Comparison of ENCODE assay signal across 32 cellular contexts in genomic region chr3:114718897-114719208, GRCh38.
DNase-seq lines count a peak whose midpoint lies in the region; ATAC-seq and TF ChIP-seq lines count a peak whose summit lies in the region.
"Had no signal": no experiment of that assay in that cellular context is flagged by ENCODE, and none has a peak within 500 bp of the region (broad histone marks: within the 10 kb centered on the region; RNA-seq: fewer than 3 reads in every experiment).

No MANE protein-coding gene starts in this region.

- H2BK5ac ChIP-seq in mesendoderm (ENCODE audit: low read length) = no peak overlapping the region

- H3K27ac ChIP-seq in VCaP (peak overlapping the region; percentile 72), psoas muscle (peak overlapping the region; percentile 48), mesendoderm (ENCODE audit: low read depth, low read length) (no peak overlapping the region)
- H3K27ac ChIP-seq: colonic mucosa, neutrophil, prostate gland had no signal

- no peaks in the 10 kb centered on the region for H3K27me3 ChIP-seq in Caco-2 (replicated peaks; ENCODE audit: control insufficient read depth, insufficient read depth, low read length)
- no peaks in the 10 kb centered on the region for H3K27me3 ChIP-seq in psoas muscle (ENCODE audit: insufficient read depth in 3 of 3, low read length in 2 of 3)
- H3K27me3 ChIP-seq in mesendoderm (ENCODE audit: insufficient read depth, low read length, poor library complexity) = no peaks in the 10 kb centered on the region
- H3K27me3 ChIP-seq: colonic mucosa, heart right ventricle, neutrophil, upper lobe of right lung had no signal

- no peaks in the 10 kb centered on the region for H3K9me3 ChIP-seq in Caco-2
- H3K9me3 ChIP-seq in psoas muscle = no peaks in the 10 kb centered on the region
- H3K9me3 ChIP-seq: colonic mucosa, heart right ventricle, neutrophil, prostate gland, upper lobe of right lung had no signal

- H3K27me3 Mint-ChIP-seq in Caco-2 (ENCODE audit: insufficient read depth, unreplicated experiment) = no peaks in the 10 kb centered on the region
- H3K27me3 Mint-ChIP-seq in type B pancreatic cell = no peaks in the 10 kb centered on the region
- H3K27me3 Mint-ChIP-seq: activated naive CD8-positive, alpha-beta T cell; B cell; CD4-positive, alpha-beta memory T cell; effector memory CD8-positive, alpha-beta T cell; stimulated activated naive B cell treated with anti-CD40 and anti-IgM and Interleukin-4, amounts not matched to agents 10 μg/mL and 1 μg/mL and 100 μg/mL, for 72 hours; T-cell had no signal

- no peak overlapping the region for H3K4ac ChIP-seq in mesendoderm (ENCODE audit: low read depth, low read length)

- H3K9ac ChIP-seq in mesendoderm (ENCODE audit: low read length) = no peak overlapping the region

- no peak overlapping the region for H2BK120ac ChIP-seq in mesendoderm (ENCODE audit: low read depth, low read length)

- no peak overlapping the region for H3K4me2 ChIP-seq in mesendoderm (ENCODE audit: low read length)

- H3K18ac ChIP-seq in mesendoderm (ENCODE audit: low read length) = no peak overlapping the region

- no peak overlapping the region for H2BK15ac ChIP-seq in mesendoderm (replicated peaks; ENCODE audit: low read depth)

- TF ChIP-seq CTCF in Caco-2 (IDR thresholded peaks at IDR 0.05; ENCODE audit: insufficient read depth in 1 of 2, low read depth in 1 of 2, low read length in 1 of 2, severe bottlenecking in 1 of 2, unreplicated experiment in 1 of 2) (no peak), VCaP (conservative IDR thresholded peaks at IDR 0.05) (no peak), psoas muscle (IDR thresholded peaks at IDR 0.05) (no peak), type B pancreatic cell (conservative IDR thresholded peaks at IDR 0.05) (no peak)

- no peak overlapping the region for H4K8ac ChIP-seq in mesendoderm (ENCODE audit: low read depth, low read length)

- no peak overlapping the region for H3K56ac ChIP-seq in mesendoderm (ENCODE audit: low read length)

- H3K36me3 ChIP-seq in Caco-2 (ENCODE audit: control insufficient read depth, insufficient read depth, low read length) = no peaks in the 10 kb centered on the region
- H3K36me3 ChIP-seq in psoas muscle (ENCODE audit: insufficient read depth in 1 of 2, low read depth in 1 of 2) = no peaks in the 10 kb centered on the region
- H3K36me3 ChIP-seq in mesendoderm (ENCODE audit: control insufficient read depth, insufficient read depth, low read length) = no peaks in the 10 kb centered on the region
- H3K36me3 ChIP-seq: colonic mucosa, heart right ventricle, neutrophil, prostate gland, upper lobe of right lung had no signal

- H3K79me2 ChIP-seq in mesendoderm (ENCODE audit: control insufficient read depth, insufficient read depth, low read length) = no peaks in the 10 kb centered on the region

- DNase-seq in Caco-2 = no peak
- DNase-seq in left lobe of liver (ENCODE audit: low spot score) = no peak
- no peak for DNase-seq in psoas muscle
- DNase-seq in type B pancreatic cell (ENCODE audit: extremely low spot score, unreplicated experiment) = no peak
- DNase-seq in mesendoderm = no peak
- no peak for DNase-seq in HCEC 1CT
- DNase-seq: activated CD4-positive, alpha-beta T cell treated with anti-CD3 and anti-CD28 coated beads for 48 hours; activated effector memory CD4-positive, alpha-beta T cell treated with anti-CD3 and anti-CD28 coated beads, Interleukin-2, amount 50 U/mL, for 16 hours; activated T-cell treated with anti-CD3 and anti-CD28 coated beads, Interleukin-2, amount 50 U/mL, for 1 hour; anterior cingulate cortex; CD4-positive, alpha-beta memory T cell; colonic mucosa; DMS 273 treated with DMSO at 0.1 percent for 48 hours; effector memory CD8-positive, alpha-beta T cell; GOT3; heart right ventricle; KBM-7; left cardiac atrium; NCI-H1105; NCI-H187; NCI-H2171; NCI-H510A; RPMI8226; stimulated activated naive B cell treated with anti-CD40 and anti-IgM and Interleukin-4, amounts not matched to agents 10 μg/mL and 1 μg/mL and 100 μg/mL, for 72 hours; T-cell; upper lobe of right lung had no signal

- peaks cover 23% of the 10 kb centered on the region for H3K36me3 Mint-ChIP-seq in Caco-2 (ENCODE audit: insufficient read depth, unreplicated experiment)
- no peaks in the 10 kb centered on the region for H3K36me3 Mint-ChIP-seq in type B pancreatic cell

- BruUV-seq in Caco-2 (replicated peaks; lab: Mats Ljungman, UMichigan) = no TSS peak

- no peak overlapping the region for H3K23ac ChIP-seq in mesendoderm (ENCODE audit: low read length)

- H3K4me3 ChIP-seq in Caco-2 (ENCODE audit: low read depth, low read length) = no peak overlapping the region
- H3K4me3 ChIP-seq in psoas muscle = no peak overlapping the region
- no peak overlapping the region for H3K4me3 ChIP-seq in mesendoderm (ENCODE audit: low read length)
- H3K4me3 ChIP-seq: colonic mucosa, heart right ventricle, prostate gland, upper lobe of right lung had no signal

- no peak overlapping the region for H4K5ac ChIP-seq in mesendoderm (ENCODE audit: low read length)

- WGBS in psoas muscle, 3 donors = 29 to 54% (median 38%) methylated on average over 1 of the region's 1 CpG
- no CpG with 5 or more reads among the region's 1 CpG for WGBS in mesendoderm (ENCODE audit: extremely low coverage, insufficient coverage, low lambda C conversion rate)

- H3K4me1 Mint-ChIP-seq in Caco-2 (ENCODE audit: low read depth, unreplicated experiment) = peaks cover 39% of the 10 kb centered on the region
- H3K4me1 Mint-ChIP-seq in type B pancreatic cell (ENCODE audit: unreplicated experiment) = peaks cover 19% of the 10 kb centered on the region
- H3K4me1 Mint-ChIP-seq: B cell had no signal

- peak overlapping the region; percentile 85 for H3K27ac Mint-ChIP-seq in Caco-2 (ENCODE audit: unreplicated experiment)
- H3K27ac Mint-ChIP-seq in type B pancreatic cell = no peak overlapping the region
- H3K27ac Mint-ChIP-seq: activated naive CD8-positive, alpha-beta T cell; B cell; CD4-positive, alpha-beta memory T cell; effector memory CD8-positive, alpha-beta T cell; stimulated activated naive B cell treated with anti-CD40 and anti-IgM and Interleukin-4, amounts not matched to agents 10 μg/mL and 1 μg/mL and 100 μg/mL, for 72 hours; T-cell had no signal

- POLR2A ChIA-PET in Caco-2 (lab: Charles Lee) = interaction anchor here (1.0 kb wide), 1 partner anchor 27 kb away, joined by 3 read pairs; no protein-coding TSS in a partner anchor

- intact Hi-C loops in Caco-2 (cut with micrococcal nuclease; ENCODE audit: unreplicated experiment) (no loop called here), psoas muscle (cut with DNase I) (no loop called here)

- ATAC-seq in left lobe of liver (peak; percentile 71), psoas muscle (no peak), HG03439 (IDR thresholded peaks at IDR 0.05; ENCODE audit: unreplicated experiment) (no peak)
- ATAC-seq: effector memory CD8-positive, alpha-beta T cell; left cardiac atrium; stimulated activated naive B cell treated with anti-CD40 and anti-IgM and Interleukin-4, amounts not matched to agents 10 μg/mL and 1 μg/mL and 100 μg/mL, for 72 hours; T-cell; upper lobe of right lung had no signal

- H3K4me3 Mint-ChIP-seq in Caco-2 (ENCODE audit: unreplicated experiment) = peak overlapping the region; percentile 36
- H3K4me3 Mint-ChIP-seq in type B pancreatic cell = no peak overlapping the region
- H3K4me3 Mint-ChIP-seq: activated naive CD8-positive, alpha-beta T cell; B cell; CD4-positive, alpha-beta memory T cell; effector memory CD8-positive, alpha-beta T cell; stimulated activated naive B cell treated with anti-CD40 and anti-IgM and Interleukin-4, amounts not matched to agents 10 μg/mL and 1 μg/mL and 100 μg/mL, for 72 hours; T-cell had no signal

- no peaks in the 10 kb centered on the region for H3K9me3 Mint-ChIP-seq in Caco-2 (ENCODE audit: unreplicated experiment)
- H3K9me3 Mint-ChIP-seq in type B pancreatic cell = no peaks in the 10 kb centered on the region
- H3K9me3 Mint-ChIP-seq: CD4-positive, alpha-beta memory T cell; effector memory CD8-positive, alpha-beta T cell; stimulated activated naive B cell treated with anti-CD40 and anti-IgM and Interleukin-4, amounts not matched to agents 10 μg/mL and 1 μg/mL and 100 μg/mL, for 72 hours; T-cell had no signal

- no peak overlapping the region for H2AK5ac ChIP-seq in mesendoderm (ENCODE audit: low read length)

- CTCF ChIA-PET in Caco-2 (lab: Charles Lee) = no interaction called here

- H3K4me1 ChIP-seq in Caco-2 (peaks cover 55% of the 10 kb centered on the region), psoas muscle (peaks cover 43% of the 10 kb centered on the region), mesendoderm (ENCODE audit: control insufficient read depth, low read depth, low read length) (no peaks in the 10 kb centered on the region)
- H3K4me1 ChIP-seq: colonic mucosa, prostate gland had no signal

- no peaks in the 10 kb centered on the region for H3K79me1 ChIP-seq in mesendoderm (ENCODE audit: low read length)
